Comparison of ENCODE assay signal across 9 cellular contexts in genomic region chr19:6047741-6048231, GRCh38.
A peak's percentile ranks its signal among the peaks of the same experiment; 100 is the strongest.
DNase-seq lines count a peak whose midpoint lies in the region; ATAC-seq, FAIRE-seq and TF ChIP-seq lines count a peak whose summit lies in the region.
"Had no signal": no experiment of that assay in that cellular context is flagged by ENCODE, and none has a peak within 500 bp of the region (broad histone marks: within the 10 kb centered on the region; RNA-seq: fewer than 3 reads in every experiment).

No MANE protein-coding gene starts in this region.

- no peak for ATAC-seq in GM18511 (IDR thresholded peaks at IDR 0.05; ENCODE audit: unreplicated experiment)

- TF ChIP-seq CTCF in bronchial epithelial cell (IDR thresholded peaks at IDR 0.05; ENCODE audit: insufficient read depth, low read length, severe bottlenecking) = peak; percentile 75

- H3K36me3 ChIP-seq in bronchial epithelial cell (ENCODE audit: control insufficient read depth, insufficient read depth, low read length) = no peaks in the 10 kb centered on the region
- H3K36me3 ChIP-seq: BLaER1 had no signal

- FAIRE-seq in bronchial epithelial cell (lab: Jason Lieb, UNC) = no peak

- H3K4me3 ChIP-seq in bronchial epithelial cell (ENCODE audit: low read depth, low read length) = no peak overlapping the region
- H3K4me3 ChIP-seq: BLaER1 had no signal

- no peaks in the 10 kb centered on the region for H3K27me3 ChIP-seq in bronchial epithelial cell (ENCODE audit: control insufficient read depth, insufficient read depth, low read length)
- H3K27me3 ChIP-seq: BLaER1 had no signal

- DNase-seq in NCI-H1105 treated with DMSO at 0.1 percent for 48 hours (lab: John Stamatoyannopoulos, UW) (peak; percentile 36), NCI-H1105 (lab: John Stamatoyannopoulos, UW) (no peak), NCI-H510A (lab: John Stamatoyannopoulos, UW) (peak; percentile 17), bronchial epithelial cell (ENCODE audit: low read depth) (peak; percentile 49), lung microvascular endothelial cell (ENCODE audit: low read depth in 2 of 2) (peak; percentile 61 to 75), A172 (ENCODE audit: low spot score) (no peak)
- DNase-seq in activated naive CD4-positive, alpha-beta T cell treated with anti-CD3 and anti-CD28 coated beads, Interleukin-2, amount 50 U/mL, for 16 hours = no peak

Comparison
In these comparisons a context has a peak if more than half of its experiments do, and no peak if none do; other contexts are left out.
1. DNase-seq: peak in NCI-H1105 treated with DMSO at 0.1 percent for 48 hours (single experiment), NCI-H510A (single experiment), bronchial epithelial cell (single experiment) and lung microvascular endothelial cell (2 of 2); none in NCI-H1105 (single experiment), A172 (single experiment) and activated naive CD4-positive, alpha-beta T cell treated with anti-CD3 and anti-CD28 coated beads, Interleukin-2, amount 50 U/mL, for 16 hours (single experiment).